Comparison of ENCODE assay signal across 14 cellular contexts in the genomic region with DNA sequence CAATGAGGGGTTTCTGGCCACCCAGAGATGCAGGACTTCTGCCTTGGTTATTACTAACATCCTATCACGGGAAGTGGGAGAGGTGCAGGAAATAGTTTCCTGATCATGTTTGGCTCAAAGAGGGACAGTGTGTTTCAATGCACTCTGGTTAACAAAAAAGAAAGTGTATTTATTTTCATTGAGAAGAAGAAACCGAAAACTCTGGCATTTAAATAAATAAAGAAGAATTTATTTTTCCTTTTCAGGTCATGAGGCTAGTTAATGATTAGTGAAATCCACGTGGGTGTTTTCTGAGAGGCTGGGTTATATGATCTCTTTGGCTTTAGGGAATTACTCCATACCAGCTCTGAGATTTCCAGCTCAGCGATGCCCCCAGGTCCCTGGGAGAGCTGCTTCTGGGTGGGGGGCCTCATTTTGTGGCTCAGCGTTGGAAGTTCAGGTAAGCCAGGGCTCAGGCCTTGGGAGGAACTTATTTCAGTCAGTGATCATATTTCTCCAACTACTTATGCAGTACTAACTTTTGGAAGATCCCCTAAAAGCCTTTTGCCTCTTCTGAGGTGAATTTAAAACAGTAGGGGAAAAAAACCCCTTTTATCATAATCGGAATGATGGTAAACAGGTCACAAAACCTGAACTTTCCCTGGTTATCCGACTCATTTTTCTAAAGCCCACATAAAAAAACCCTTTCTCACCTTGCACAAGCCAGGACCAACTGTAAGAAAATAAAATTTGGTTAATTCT. TPM values are rescaled to one million over a fixed set of nuclear protein-coding genes. Genes with fewer than 3 reads are reported as not detected.
DNase-seq lines count a peak whose midpoint lies in the region; ATAC-seq and TF ChIP-seq lines count a peak whose summit lies in the region.
"Had no signal": no experiment of that assay in that cellular context is flagged by ENCODE, and none has a peak within 500 bp of the region (broad histone marks: within the 10 kb centered on the region; RNA-seq: fewer than 3 reads in every experiment).

A gene with protein sequence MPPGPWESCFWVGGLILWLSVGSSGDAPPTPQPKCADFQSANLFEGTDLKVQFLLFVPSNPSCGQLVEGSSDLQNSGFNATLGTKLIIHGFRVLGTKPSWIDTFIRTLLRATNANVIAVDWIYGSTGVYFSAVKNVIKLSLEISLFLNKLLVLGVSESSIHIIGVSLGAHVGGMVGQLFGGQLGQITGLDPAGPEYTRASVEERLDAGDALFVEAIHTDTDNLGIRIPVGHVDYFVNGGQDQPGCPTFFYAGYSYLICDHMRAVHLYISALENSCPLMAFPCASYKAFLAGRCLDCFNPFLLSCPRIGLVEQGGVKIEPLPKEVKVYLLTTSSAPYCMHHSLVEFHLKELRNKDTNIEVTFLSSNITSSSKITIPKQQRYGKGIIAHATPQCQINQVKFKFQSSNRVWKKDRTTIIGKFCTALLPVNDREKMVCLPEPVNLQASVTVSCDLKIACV (plus strand): TSS at position 338 of the 741 bp plus-strand sequence. CDS start 29 bp downstream, at position 367.

- no peak for TF ChIP-seq EP300 in suprapubic skin (IDR thresholded peaks at IDR 0.05)

- H3K4me1 ChIP-seq in left lung (peaks cover 10 to 33% of the 10 kb centered on the region in 2 donors), suprapubic skin (no peaks in the 10 kb centered on the region)

- POLR2A ChIA-PET in activated CD4-positive, alpha-beta memory T cell treated with anti-CD3 and anti-CD28 coated beads, Interleukin-2, amount 10 ng/mL, durations not matched to agents 7 days and 5 days (lab: Charles Lee), result no interaction called here
- POLR2A ChIA-PET in activated CD4-positive, alpha-beta memory T cell treated with anti-CD3 and anti-CD28 coated beads for 36 hours (lab: Charles Lee), result no interaction called here

- intact Hi-C loops in activated CD4-positive, alpha-beta memory T cell treated with anti-CD3 and anti-CD28 coated beads for 36 hours (cut with micrococcal nuclease), result loop anchor here (1.0 kb wide), 2 partner anchors 42 to 46 kb away; no protein-coding TSS in a partner anchor
- intact Hi-C loops in left lung (cut with DNase I), result loop anchor here in 1 of 2 donors (10.0 kb wide), 1 partner anchor 77 kb away; a partner anchor contains a TSS

- WGBS in suprapubic skin, result 64% methylated on average over 7 of the region's 7 CpGs

- no peaks in the 10 kb centered on the region for H3K9me3 Mint-ChIP-seq in activated CD4-positive, alpha-beta memory T cell treated with anti-CD3 and anti-CD28 coated beads, Interleukin-2, amount 10 ng/mL, durations not matched to agents 7 days and 5 days
- no peaks in the 10 kb centered on the region for H3K9me3 Mint-ChIP-seq in activated CD4-positive, alpha-beta memory T cell treated with anti-CD3 and anti-CD28 coated beads for 36 hours
- no peaks in the 10 kb centered on the region for H3K9me3 Mint-ChIP-seq in activated T-helper 17 cell treated with anti-CD3 and anti-CD28 coated beads, Interleukin-2, amount 50 U/mL, for 72 hours

- H3K36me3 Mint-ChIP-seq in activated CD4-positive, alpha-beta memory T cell treated with anti-CD3 and anti-CD28 coated beads, Interleukin-2, amount 10 ng/mL, durations not matched to agents 7 days and 5 days (ENCODE audit: low read depth), result no peaks in the 10 kb centered on the region
- no peaks in the 10 kb centered on the region for H3K36me3 Mint-ChIP-seq in activated CD4-positive, alpha-beta memory T cell treated with anti-CD3 and anti-CD28 coated beads for 36 hours
- no peaks in the 10 kb centered on the region for H3K36me3 Mint-ChIP-seq in activated T-helper 17 cell treated with anti-CD3 and anti-CD28 coated beads, Interleukin-2, amount 50 U/mL, for 72 hours (ENCODE audit: low read depth)

- TF ChIP-seq CTCF in left lung (IDR thresholded peaks at IDR 0.05) (no peak), suprapubic skin (IDR thresholded peaks at IDR 0.05) (no peak)

- no peak within 1 kb of the TSS for H3K4me3 Mint-ChIP-seq in activated CD4-positive, alpha-beta memory T cell treated with anti-CD3 and anti-CD28 coated beads, Interleukin-2, amount 10 ng/mL, durations not matched to agents 7 days and 5 days
- H3K4me3 Mint-ChIP-seq in activated CD4-positive, alpha-beta memory T cell treated with anti-CD3 and anti-CD28 coated beads for 36 hours, result no peak within 1 kb of the TSS
- H3K4me3 Mint-ChIP-seq in activated T-helper 17 cell treated with anti-CD3 and anti-CD28 coated beads, Interleukin-2, amount 50 U/mL, for 72 hours, result peak within 1 kb of the TSS; percentile 45

- H3K27ac ChIP-seq in left lung (peak within 1 kb of the TSS; percentile 37 to 69), suprapubic skin (peak within 1 kb of the TSS; percentile 44)
- H3K27ac ChIP-seq: RWPE1 had no signal

- H3K36me3 ChIP-seq in left lung (no peaks in the 10 kb centered on the region), suprapubic skin (no peaks in the 10 kb centered on the region)

- H3K9me3 ChIP-seq in left lung (no peaks in the 10 kb centered on the region), suprapubic skin (no peaks in the 10 kb centered on the region)

- ATAC-seq in activated T-helper 17 cell treated with anti-CD3 and anti-CD28 coated beads, Interleukin-2, amount 50 U/mL, for 72 hours (replicated peaks), result peak; percentile 47
- ATAC-seq in left lung (peak; percentile 39), HG03354 (IDR thresholded peaks at IDR 0.05; ENCODE audit: poor library complexity, severe bottlenecking, unreplicated experiment) (no peak)

- no peak for TF ChIP-seq POLR2A in suprapubic skin (IDR thresholded peaks at IDR 0.05)

- H3K27ac Mint-ChIP-seq in activated CD4-positive, alpha-beta memory T cell treated with anti-CD3 and anti-CD28 coated beads, Interleukin-2, amount 10 ng/mL, durations not matched to agents 7 days and 5 days, result peak within 1 kb of the TSS; percentile 61
- H3K27ac Mint-ChIP-seq in activated CD4-positive, alpha-beta memory T cell treated with anti-CD3 and anti-CD28 coated beads for 36 hours, result no peak within 1 kb of the TSS
- peak within 1 kb of the TSS; percentile 81 for H3K27ac Mint-ChIP-seq in activated T-helper 17 cell treated with anti-CD3 and anti-CD28 coated beads, Interleukin-2, amount 50 U/mL, for 72 hours

- H3K4me1 Mint-ChIP-seq in activated CD4-positive, alpha-beta memory T cell treated with anti-CD3 and anti-CD28 coated beads, Interleukin-2, amount 10 ng/mL, durations not matched to agents 7 days and 5 days, result peaks cover 46% of the 10 kb centered on the region
- H3K4me1 Mint-ChIP-seq in activated CD4-positive, alpha-beta memory T cell treated with anti-CD3 and anti-CD28 coated beads for 36 hours (ENCODE audit: low read depth), result peaks cover 24% of the 10 kb centered on the region
- H3K4me1 Mint-ChIP-seq in activated T-helper 17 cell treated with anti-CD3 and anti-CD28 coated beads, Interleukin-2, amount 50 U/mL, for 72 hours, result peaks cover 18% of the 10 kb centered on the region

- H3K4me3 ChIP-seq in left lung (no peak within 1 kb of the TSS), suprapubic skin (no peak within 1 kb of the TSS)

- CTCF ChIA-PET in activated CD4-positive, alpha-beta memory T cell treated with anti-CD3 and anti-CD28 coated beads, Interleukin-2, amount 10 ng/mL, durations not matched to agents 7 days and 5 days (lab: Charles Lee), result no interaction called here
- CTCF ChIA-PET in activated CD4-positive, alpha-beta memory T cell treated with anti-CD3 and anti-CD28 coated beads for 36 hours (lab: Charles Lee), result no interaction called here

- H3K27me3 ChIP-seq in left lung (no peaks in the 10 kb centered on the region), suprapubic skin (no peaks in the 10 kb centered on the region)

- no peak for DNase-seq in activated CD4-positive, alpha-beta memory T cell treated with anti-CD3 and anti-CD28 coated beads, Interleukin-2, amount 10 ng/mL, durations not matched to agents 7 days and 5 days
- no peak for DNase-seq in activated CD4-positive, alpha-beta memory T cell treated with anti-CD3 and anti-CD28 coated beads for 36 hours
- DNase-seq in left lung (no peak), suprapubic skin (ENCODE audit: low spot score in 2 of 2) (peak in 1 of 2 donors; percentile 20), NCI-H526 treated with DMSO at 0.1 percent for 48 hours (lab: John Stamatoyannopoulos, UW) (no peak)
- no peak for DNase-seq in activated naive CD4-positive, alpha-beta T cell (lab: John Stamatoyannopoulos, UW)
- DNase-seq: activated CD4-positive, CD25-positive, alpha-beta regulatory T cell treated with anti-CD3 and anti-CD28 coated beads, Interleukin-2, amount 50 U/mL, for 72 hours; activated naive CD4-positive, alpha-beta T cell treated with anti-CD3 and anti-CD28 coated beads, Interleukin-2, amount 50 U/mL, for 16 hours; IMR-90; NCI-H2107 had no signal

- peaks cover 3% of the 10 kb centered on the region for H3K27me3 Mint-ChIP-seq in activated CD4-positive, alpha-beta memory T cell treated with anti-CD3 and anti-CD28 coated beads, Interleukin-2, amount 10 ng/mL, durations not matched to agents 7 days and 5 days
- H3K27me3 Mint-ChIP-seq in activated CD4-positive, alpha-beta memory T cell treated with anti-CD3 and anti-CD28 coated beads for 36 hours, result no peaks in the 10 kb centered on the region
- peaks cover 3% of the 10 kb centered on the region for H3K27me3 Mint-ChIP-seq in activated T-helper 17 cell treated with anti-CD3 and anti-CD28 coated beads, Interleukin-2, amount 50 U/mL, for 72 hours

RNA-seq across cellular contexts. Expression of the gene that starts here (rescaled TPM):
- under 1 TPM in 1 of 2 experiments, not detected in 1; 0.25 TPM for total RNA-seq in activated CD4-positive, alpha-beta memory T cell treated with anti-CD3 and anti-CD28 coated beads, Interleukin-2, amount 10 ng/mL, durations not matched to agents 7 days and 5 days
- total RNA-seq in activated CD4-positive, alpha-beta memory T cell treated with anti-CD3 and anti-CD28 coated beads for 36 hours, result under 1 TPM; 0.31 to 0.34 TPM
- under 1 TPM; 0.34 to 0.39 TPM for total RNA-seq in activated T-helper 17 cell treated with anti-CD3 and anti-CD28 coated beads, Interleukin-2, amount 50 U/mL, for 72 hours
- total RNA-seq in left lung, result 10 to 100 TPM; 10.6 to 14.5 TPM
- 1 to 10 TPM in 2 of 4 donors, under 1 TPM in 1, not detected in 1; 0.39 to 1.8 (median 1.4) TPM for total RNA-seq in suprapubic skin
- total RNA-seq: G401, IMR-90 had no signal

Comparison
In these comparisons a context has a peak if more than half of its experiments do, and no peak if none do; other contexts are left out.
1. RNA of the gene that starts here (total RNA-seq): 10.6 to 14.5 TPM in left lung; 0.39 to 1.8 TPM in suprapubic skin, 0.34 to 0.39 TPM in activated T-helper 17 cell treated with anti-CD3 and anti-CD28 coated beads, Interleukin-2, amount 50 U/mL, for 72 hours, 0.31 to 0.34 TPM in activated CD4-positive, alpha-beta memory T cell treated with anti-CD3 and anti-CD28 coated beads for 36 hours and 0.25 TPM in activated CD4-positive, alpha-beta memory T cell treated with anti-CD3 and anti-CD28 coated beads, Interleukin-2, amount 10 ng/mL, durations not matched to agents 7 days and 5 days; every median in the first group is over 4 times any median in the second.
2. Peak in ATAC-seq in activated T-helper 17 cell treated with anti-CD3 and anti-CD28 coated beads, Interleukin-2, amount 50 U/mL, for 72 hours; RNA of the gene not detected or under 1 TPM.